In genomic region chr10:73495884-73496674, GRCh38 we compare ENCODE assay signal across 1 cellular context.
TF ChIP-seq lines count a peak whose summit lies in the region.

Gene PPP3CB (minus strand): TSS chr10:73496024. CDS start chr10:73495889, 135 bp downstream.

TF ChIP-seq in HepG2, 621 proteins besides CTCF, POLR2A, EP300 and RAD21 (continued from another document and continues in another):
- no peak for TF ChIP-seq ZNF569 (CRISPR knock-in tag; IDR thresholded peaks at IDR 0.05; ENCODE audit: borderline replicate concordance)
- peak; percentile 62; the same call in 1 of the 2 replicates for TF ChIP-seq HCFC1 (IDR thresholded peaks at IDR 0.05; ENCODE audit: low read depth, low read length)
- TF ChIP-seq FOSL2 (CRISPR knock-in tag; IDR thresholded peaks at IDR 0.05), result no peak
- TF ChIP-seq YEATS2 (CRISPR knock-in tag; IDR thresholded peaks at IDR 0.05; ENCODE audit: borderline replicate concordance), result peak; percentile 41; the same call in 1 of the 2 replicates
- TF ChIP-seq, protein P1, sequence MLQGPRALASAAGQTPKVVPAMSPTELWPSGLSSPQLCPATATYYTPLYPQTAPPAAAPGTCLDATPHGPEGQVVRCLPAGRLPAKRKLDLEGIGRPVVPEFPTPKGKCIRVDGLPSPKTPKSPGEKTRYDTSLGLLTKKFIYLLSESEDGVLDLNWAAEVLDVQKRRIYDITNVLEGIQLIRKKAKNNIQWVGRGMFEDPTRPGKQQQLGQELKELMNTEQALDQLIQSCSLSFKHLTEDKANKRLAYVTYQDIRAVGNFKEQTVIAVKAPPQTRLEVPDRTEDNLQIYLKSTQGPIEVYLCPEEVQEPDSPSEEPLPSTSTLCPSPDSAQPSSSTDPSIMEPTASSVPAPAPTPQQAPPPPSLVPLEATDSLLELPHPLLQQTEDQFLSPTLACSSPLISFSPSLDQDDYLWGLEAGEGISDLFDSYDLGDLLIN (CRISPR knock-in tag; IDR thresholded peaks at IDR 0.05; ENCODE audit: borderline replicate concordance), result no peak
- TF ChIP-seq, protein P2, sequence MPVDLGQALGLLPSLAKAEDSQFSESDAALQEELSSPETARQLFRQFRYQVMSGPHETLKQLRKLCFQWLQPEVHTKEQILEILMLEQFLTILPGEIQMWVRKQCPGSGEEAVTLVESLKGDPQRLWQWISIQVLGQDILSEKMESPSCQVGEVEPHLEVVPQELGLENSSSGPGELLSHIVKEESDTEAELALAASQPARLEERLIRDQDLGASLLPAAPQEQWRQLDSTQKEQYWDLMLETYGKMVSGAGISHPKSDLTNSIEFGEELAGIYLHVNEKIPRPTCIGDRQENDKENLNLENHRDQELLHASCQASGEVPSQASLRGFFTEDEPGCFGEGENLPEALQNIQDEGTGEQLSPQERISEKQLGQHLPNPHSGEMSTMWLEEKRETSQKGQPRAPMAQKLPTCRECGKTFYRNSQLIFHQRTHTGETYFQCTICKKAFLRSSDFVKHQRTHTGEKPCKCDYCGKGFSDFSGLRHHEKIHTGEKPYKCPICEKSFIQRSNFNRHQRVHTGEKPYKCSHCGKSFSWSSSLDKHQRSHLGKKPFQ (CRISPR knock-in tag; IDR thresholded peaks at IDR 0.05; ENCODE audit: insufficient replicate concordance), result no peak
- TF ChIP-seq KDM6A (CRISPR knock-in tag; IDR thresholded peaks at IDR 0.05; ENCODE audit: low read depth), result no peak
- TF ChIP-seq, protein P3, sequence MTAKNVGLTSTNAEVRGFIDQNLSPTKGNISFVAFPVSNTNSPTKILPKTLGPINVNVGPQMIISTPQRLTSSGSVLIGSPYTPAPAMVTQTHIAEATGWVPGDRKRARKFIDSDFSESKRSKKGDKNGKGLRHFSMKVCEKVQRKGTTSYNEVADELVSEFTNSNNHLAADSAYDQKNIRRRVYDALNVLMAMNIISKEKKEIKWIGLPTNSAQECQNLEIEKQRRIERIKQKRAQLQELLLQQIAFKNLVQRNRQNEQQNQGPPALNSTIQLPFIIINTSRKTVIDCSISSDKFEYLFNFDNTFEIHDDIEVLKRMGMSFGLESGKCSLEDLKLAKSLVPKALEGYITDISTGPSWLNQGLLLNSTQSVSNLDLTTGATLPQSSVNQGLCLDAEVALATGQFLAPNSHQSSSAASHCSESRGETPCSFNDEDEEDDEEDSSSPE (CRISPR knock-in tag; IDR thresholded peaks at IDR 0.05), result no peak
- TF ChIP-seq, protein P4, sequence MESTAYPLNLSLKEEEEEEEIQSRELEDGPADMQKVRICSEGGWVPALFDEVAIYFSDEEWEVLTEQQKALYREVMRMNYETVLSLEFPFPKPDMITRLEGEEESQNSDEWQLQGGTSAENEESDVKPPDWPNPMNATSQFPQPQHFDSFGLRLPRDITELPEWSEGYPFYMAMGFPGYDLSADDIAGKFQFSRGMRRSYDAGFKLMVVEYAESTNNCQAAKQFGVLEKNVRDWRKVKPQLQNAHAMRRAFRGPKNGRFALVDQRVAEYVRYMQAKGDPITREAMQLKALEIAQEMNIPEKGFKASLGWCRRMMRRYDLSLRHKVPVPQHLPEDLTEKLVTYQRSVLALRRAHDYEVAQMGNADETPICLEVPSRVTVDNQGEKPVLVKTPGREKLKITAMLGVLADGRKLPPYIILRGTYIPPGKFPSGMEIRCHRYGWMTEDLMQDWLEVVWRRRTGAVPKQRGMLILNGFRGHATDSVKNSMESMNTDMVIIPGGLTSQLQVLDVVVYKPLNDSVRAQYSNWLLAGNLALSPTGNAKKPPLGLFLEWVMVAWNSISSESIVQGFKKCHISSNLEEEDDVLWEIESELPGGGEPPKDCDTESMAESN (CRISPR knock-in tag; conservative IDR thresholded peaks at IDR 0.05), result no peak
- no peak for TF ChIP-seq NFIB (CRISPR knock-in tag; IDR thresholded peaks at IDR 0.05; ENCODE audit: borderline replicate concordance)
- TF ChIP-seq ZSCAN20 (CRISPR knock-in tag; IDR thresholded peaks at IDR 0.05; ENCODE audit: borderline replicate concordance), result no peak
- no peak for TF ChIP-seq CENPBD1 (CRISPR knock-in tag; IDR thresholded peaks at IDR 0.05; ENCODE audit: borderline replicate concordance, low read depth)
- TF ChIP-seq ZNF788 (CRISPR knock-in tag; IDR thresholded peaks at IDR 0.05; ENCODE audit: borderline replicate concordance), result no peak; the same call in 1 of the 2 replicates
- TF ChIP-seq ZNF883 (CRISPR knock-in tag; IDR thresholded peaks at IDR 0.05; ENCODE audit: not compliant biosample characterization), result no peak
- TF ChIP-seq ZNF629 (CRISPR knock-in tag; conservative IDR thresholded peaks at IDR 0.05), result no peak
- TF ChIP-seq NCOA2 (CRISPR knock-in tag; IDR thresholded peaks at IDR 0.05), result peak; percentile 22; the same call in 1 of the 2 replicates
- TF ChIP-seq, protein P5, sequence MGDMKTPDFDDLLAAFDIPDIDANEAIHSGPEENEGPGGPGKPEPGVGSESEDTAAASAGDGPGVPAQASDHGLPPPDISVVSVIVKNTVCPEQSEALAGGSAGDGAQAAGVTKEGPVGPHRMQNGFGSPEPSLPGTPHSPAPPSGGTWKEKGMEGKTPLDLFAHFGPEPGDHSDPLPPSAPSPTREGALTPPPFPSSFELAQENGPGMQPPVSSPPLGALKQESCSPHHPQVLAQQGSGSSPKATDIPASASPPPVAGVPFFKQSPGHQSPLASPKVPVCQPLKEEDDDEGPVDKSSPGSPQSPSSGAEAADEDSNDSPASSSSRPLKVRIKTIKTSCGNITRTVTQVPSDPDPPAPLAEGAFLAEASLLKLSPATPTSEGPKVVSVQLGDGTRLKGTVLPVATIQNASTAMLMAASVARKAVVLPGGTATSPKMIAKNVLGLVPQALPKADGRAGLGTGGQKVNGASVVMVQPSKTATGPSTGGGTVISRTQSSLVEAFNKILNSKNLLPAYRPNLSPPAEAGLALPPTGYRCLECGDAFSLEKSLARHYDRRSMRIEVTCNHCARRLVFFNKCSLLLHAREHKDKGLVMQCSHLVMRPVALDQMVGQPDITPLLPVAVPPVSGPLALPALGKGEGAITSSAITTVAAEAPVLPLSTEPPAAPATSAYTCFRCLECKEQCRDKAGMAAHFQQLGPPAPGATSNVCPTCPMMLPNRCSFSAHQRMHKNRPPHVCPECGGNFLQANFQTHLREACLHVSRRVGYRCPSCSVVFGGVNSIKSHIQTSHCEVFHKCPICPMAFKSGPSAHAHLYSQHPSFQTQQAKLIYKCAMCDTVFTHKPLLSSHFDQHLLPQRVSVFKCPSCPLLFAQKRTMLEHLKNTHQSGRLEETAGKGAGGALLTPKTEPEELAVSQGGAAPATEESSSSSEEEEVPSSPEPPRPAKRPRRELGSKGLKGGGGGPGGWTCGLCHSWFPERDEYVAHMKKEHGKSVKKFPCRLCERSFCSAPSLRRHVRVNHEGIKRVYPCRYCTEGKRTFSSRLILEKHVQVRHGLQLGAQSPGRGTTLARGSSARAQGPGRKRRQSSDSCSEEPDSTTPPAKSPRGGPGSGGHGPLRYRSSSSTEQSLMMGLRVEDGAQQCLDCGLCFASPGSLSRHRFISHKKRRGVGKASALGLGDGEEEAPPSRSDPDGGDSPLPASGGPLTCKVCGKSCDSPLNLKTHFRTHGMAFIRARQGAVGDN (CRISPR knock-in tag; IDR thresholded peaks at IDR 0.05), result no peak
- no peak for TF ChIP-seq CHD2 (IDR thresholded peaks at IDR 0.05; ENCODE audit: low read depth, low read length)
- peak; percentile 61; the same call in 1 of the 3 replicates for TF ChIP-seq MXI1 (IDR thresholded peaks at IDR 0.05; ENCODE audit: borderline replicate concordance, low read depth, low read length)
- TF ChIP-seq ZNF710 (CRISPR knock-in tag; IDR thresholded peaks at IDR 0.05; ENCODE audit: borderline replicate concordance), result no peak
- TF ChIP-seq, protein P6, sequence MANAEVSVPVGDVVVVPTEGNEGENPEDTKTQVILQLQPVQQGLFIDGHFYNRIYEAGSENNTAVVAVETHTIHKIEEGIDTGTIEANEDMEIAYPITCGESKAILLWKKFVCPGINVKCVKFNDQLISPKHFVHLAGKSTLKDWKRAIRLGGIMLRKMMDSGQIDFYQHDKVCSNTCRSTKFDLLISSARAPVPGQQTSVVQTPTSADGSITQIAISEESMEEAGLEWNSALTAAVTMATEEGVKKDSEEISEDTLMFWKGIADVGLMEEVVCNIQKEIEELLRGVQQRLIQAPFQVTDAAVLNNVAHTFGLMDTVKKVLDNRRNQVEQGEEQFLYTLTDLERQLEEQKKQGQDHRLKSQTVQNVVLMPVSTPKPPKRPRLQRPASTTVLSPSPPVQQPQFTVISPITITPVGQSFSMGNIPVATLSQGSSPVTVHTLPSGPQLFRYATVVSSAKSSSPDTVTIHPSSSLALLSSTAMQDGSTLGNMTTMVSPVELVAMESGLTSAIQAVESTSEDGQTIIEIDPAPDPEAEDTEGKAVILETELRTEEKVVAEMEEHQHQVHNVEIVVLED (CRISPR knock-in tag; IDR thresholded peaks at IDR 0.05; ENCODE audit: borderline replicate concordance), result peak; percentile 24; the same call in 1 of the 2 replicates
- TF ChIP-seq ZNF260 (CRISPR knock-in tag; IDR thresholded peaks at IDR 0.05; ENCODE audit: borderline replicate concordance, low read depth), result no peak
- TF ChIP-seq FOXC1 (CRISPR knock-in tag; IDR thresholded peaks at IDR 0.05; ENCODE audit: borderline replicate concordance), result no peak
- no peak for TF ChIP-seq ZNF761 (CRISPR knock-in tag; conservative IDR thresholded peaks at IDR 0.05)
- TF ChIP-seq, protein P7, sequence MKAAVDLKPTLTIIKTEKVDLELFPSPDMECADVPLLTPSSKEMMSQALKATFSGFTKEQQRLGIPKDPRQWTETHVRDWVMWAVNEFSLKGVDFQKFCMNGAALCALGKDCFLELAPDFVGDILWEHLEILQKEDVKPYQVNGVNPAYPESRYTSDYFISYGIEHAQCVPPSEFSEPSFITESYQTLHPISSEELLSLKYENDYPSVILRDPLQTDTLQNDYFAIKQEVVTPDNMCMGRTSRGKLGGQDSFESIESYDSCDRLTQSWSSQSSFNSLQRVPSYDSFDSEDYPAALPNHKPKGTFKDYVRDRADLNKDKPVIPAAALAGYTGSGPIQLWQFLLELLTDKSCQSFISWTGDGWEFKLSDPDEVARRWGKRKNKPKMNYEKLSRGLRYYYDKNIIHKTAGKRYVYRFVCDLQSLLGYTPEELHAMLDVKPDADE (CRISPR knock-in tag; IDR thresholded peaks at IDR 0.05), result no peak
- TF ChIP-seq DMAP1 (CRISPR knock-in tag; IDR thresholded peaks at IDR 0.05), result no peak
- no peak for TF ChIP-seq ZNF816 (CRISPR knock-in tag; IDR thresholded peaks at IDR 0.05; ENCODE audit: borderline replicate concordance)
- TF ChIP-seq MLLT10 (CRISPR knock-in tag; IDR thresholded peaks at IDR 0.05), result no peak
- no peak for TF ChIP-seq MIER2 (CRISPR knock-in tag; IDR thresholded peaks at IDR 0.05)
- peak; percentile 58; the same call in 1 of the 2 replicates for TF ChIP-seq ZMYM3 (CRISPR knock-in tag; IDR thresholded peaks at IDR 0.05)
- TF ChIP-seq ZBTB10 (CRISPR knock-in tag; IDR thresholded peaks at IDR 0.05; ENCODE audit: borderline replicate concordance), result no peak
- no peak for TF ChIP-seq ZNF570 (CRISPR knock-in tag; IDR thresholded peaks at IDR 0.05; ENCODE audit: borderline replicate concordance)
- no peak; the same call in none of the 2 replicates for TF ChIP-seq SALL1 (CRISPR knock-in tag; IDR thresholded peaks at IDR 0.05)
- TF ChIP-seq ZNF33A (CRISPR knock-in tag; IDR thresholded peaks at IDR 0.05; ENCODE audit: borderline replicate concordance), result no peak
- no peak for TF ChIP-seq NKX3-1 (CRISPR knock-in tag; IDR thresholded peaks at IDR 0.05)
- no peak for TF ChIP-seq DZIP1 (CRISPR knock-in tag; IDR thresholded peaks at IDR 0.05)
